In genomic region chr14:21286516-21286915, GRCh38 we compare ENCODE assay signal across 3 cellular contexts. TPM values are rescaled to one million over a fixed set of nuclear protein-coding genes. Genes with fewer than 3 reads are reported as not detected.
"Had no signal": no experiment of that assay in that cellular context is flagged by ENCODE, and none has a peak within 500 bp of the region (broad histone marks: within the 10 kb centered on the region; RNA-seq: fewer than 3 reads in every experiment).

No MANE protein-coding gene starts in this region.

RNA-seq across cellular contexts. Expression of gene RPGRIP1, which starts 6.6 kb away (rescaled TPM):
- total RNA-seq: SJCRH30, SJSA1 had no signal
- polyA plus RNA-seq: SK-N-SH had no signal
